In the genomic region with DNA sequence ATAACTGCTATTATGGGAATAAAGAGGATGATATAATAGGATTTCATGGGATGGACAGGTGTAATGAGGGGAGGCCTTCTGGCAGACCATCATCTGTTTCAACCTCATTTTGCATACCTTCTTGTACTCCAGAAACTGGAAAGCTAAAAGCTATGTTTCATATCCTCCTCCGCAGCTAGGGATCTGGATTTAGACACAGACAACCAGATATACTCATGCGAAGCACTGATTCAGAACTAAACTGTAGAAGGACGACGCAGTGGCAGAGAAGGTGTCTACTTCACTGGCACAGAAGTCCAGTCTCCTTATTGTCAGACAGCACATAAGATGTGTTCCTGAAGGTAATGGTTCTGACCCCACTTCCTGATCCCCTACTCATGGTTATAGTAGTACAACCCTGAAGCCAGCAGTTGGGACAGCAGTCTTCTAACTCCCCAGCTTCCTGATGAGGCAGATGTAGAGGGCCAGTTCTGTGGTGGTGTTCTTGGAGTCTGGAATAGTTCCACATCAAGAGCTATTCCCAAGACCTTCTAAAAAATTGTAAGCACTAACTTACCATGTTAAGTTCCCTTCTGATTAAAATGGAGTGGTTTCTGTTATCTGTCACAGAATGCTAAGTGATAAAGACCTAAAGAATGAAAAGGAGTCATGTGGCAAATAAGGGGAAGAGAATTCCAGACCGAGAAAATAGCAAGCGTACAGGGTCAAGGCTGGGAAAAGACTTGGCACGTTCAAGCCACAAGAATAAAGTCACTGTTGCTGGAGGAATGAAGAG, we compare ENCODE assay signal across 10 cellular contexts.
DNase-seq lines count a peak whose midpoint lies in the region; ATAC-seq and TF ChIP-seq lines count a peak whose summit lies in the region.
"Had no signal": no experiment of that assay in that cellular context is flagged by ENCODE, and none has a peak within 500 bp of the region (broad histone marks: within the 10 kb centered on the region; RNA-seq: fewer than 3 reads in every experiment).

No MANE protein-coding gene starts in this region.

- H3K4me1 Mint-ChIP-seq in GM23338 (peaks cover 36% of the 10 kb centered on the region), T-cell (peaks cover 0 to 2% (median 0%) of the 10 kb centered on the region in 3 donors)

- no peaks in the 10 kb centered on the region for H3K79me2 ChIP-seq in GM23338 (replicated peaks; ENCODE audit: insufficient read depth)

- no peaks in the 10 kb centered on the region for H3K27me3 ChIP-seq in GM23338 (ENCODE audit: insufficient read depth)

- ATAC-seq in GM18511 (IDR thresholded peaks at IDR 0.05; ENCODE audit: unreplicated experiment) (peak; percentile 50), GM23338 (no peak), HG03558 (IDR thresholded peaks at IDR 0.05; ENCODE audit: extremely low read depth, unreplicated experiment) (peak; percentile 31), T-cell (replicated peaks in 1 of 4) (no peak), Right ventricle myocardium inferior (no peak), mucosa of descending colon (no peak)
- ATAC-seq: activated CD8-positive, alpha-beta T cell treated with anti-CD3 and anti-CD28 coated beads, Interleukin-2, amount 10 ng/mL, durations not matched to agents 7 days and 5 days had no signal

- CTCF ChIA-PET in T-cell (lab: Charles Lee) = no interaction called here

- H3K4me1 ChIP-seq in GM23338 (ENCODE audit: insufficient read depth) = peaks cover 10% of the 10 kb centered on the region; the same call in 1 of the 2 replicates
- no peaks in the 10 kb centered on the region for H3K4me1 ChIP-seq in mucosa of descending colon (ENCODE audit: low read depth)

- no peaks in the 10 kb centered on the region for H3K36me3 ChIP-seq in GM23338 (ENCODE audit: insufficient read depth)
- H3K36me3 ChIP-seq in mucosa of descending colon (ENCODE audit: low read depth) = no peaks in the 10 kb centered on the region

- DNase-seq in GM23338 (ENCODE audit: low spot score) (no peak), fibroblast of villous mesenchyme (ENCODE audit: low read depth) (peak; percentile 20), T-cell (no peak), NOMO-1 (lab: John Stamatoyannopoulos, UW; ENCODE audit: unreplicated experiment in 2 of 2) (no peak), Right ventricle myocardium inferior (ENCODE audit: missing footprints) (no peak), mucosa of descending colon (no peak)
- DNase-seq: activated CD8-positive, alpha-beta T cell treated with anti-CD3 and anti-CD28 coated beads, Interleukin-2, amount 10 ng/mL, durations not matched to agents 7 days and 5 days; NCI-H2171 had no signal

- TF ChIP-seq CTCF in GM23338 (conservative IDR thresholded peaks at IDR 0.05; ENCODE audit: low read depth in 2 of 2) (no peak), fibroblast of villous mesenchyme (IDR thresholded peaks at IDR 0.05; ENCODE audit: insufficient read depth, low read depth, low read length) (no peak), mucosa of descending colon (IDR thresholded peaks at IDR 0.05) (no peak)

- H3K27ac Mint-ChIP-seq in GM23338 = peak overlapping the region; percentile 96
- H3K27ac Mint-ChIP-seq in T-cell = no peak overlapping the region
- H3K27ac Mint-ChIP-seq: activated CD8-positive, alpha-beta T cell treated with anti-CD3 and anti-CD28 coated beads, Interleukin-2, amount 10 ng/mL, durations not matched to agents 7 days and 5 days had no signal

- H3F3A ChIP-seq in GM23338 (replicated peaks; ENCODE audit: low read depth) = no peaks in the 10 kb centered on the region

- H3K9me3 Mint-ChIP-seq in GM23338 (peaks cover 8% of the 10 kb centered on the region; the same call in 2 of the 3 replicates), T-cell (peaks cover 0 to 7% (median 2%) of the 10 kb centered on the region in 3 donors)

- no peaks in the 10 kb centered on the region for H4K20me1 ChIP-seq in GM23338 (replicated peaks; ENCODE audit: insufficient read depth)

- H3K4me3 Mint-ChIP-seq in GM23338 (no peak overlapping the region), T-cell (no peak overlapping the region)
- H3K4me3 Mint-ChIP-seq: activated CD8-positive, alpha-beta T cell treated with anti-CD3 and anti-CD28 coated beads, Interleukin-2, amount 10 ng/mL, durations not matched to agents 7 days and 5 days had no signal

- no peaks in the 10 kb centered on the region for H3K9me3 ChIP-seq in mucosa of descending colon

- intact Hi-C loops in Right ventricle myocardium inferior (cut with DNase I) = no loop called here
- intact Hi-C loops in mucosa of descending colon (cut with DNase I, micrococcal nuclease) = no loop called here

- H3K9me2 ChIP-seq in GM23338 (ENCODE audit: insufficient read depth) = no peaks in the 10 kb centered on the region; the same call in 1 of the 2 replicates

- H3K4me3 ChIP-seq in GM23338 = no peak overlapping the region
- H3K4me3 ChIP-seq in fibroblast of villous mesenchyme (ENCODE audit: low read depth, low read length) = no peak overlapping the region
- H3K4me3 ChIP-seq in mucosa of descending colon = no peak overlapping the region

- no peak overlapping the region for H3K4me2 ChIP-seq in GM23338

- no peak overlapping the region for H3K27ac ChIP-seq in GM23338 (ENCODE audit: low read depth)

- no peak overlapping the region; the same call in 1 of the 2 replicates for H2AFZ ChIP-seq in GM23338

- POLR2A ChIA-PET in T-cell (lab: Charles Lee) = no interaction called here

- H3K36me3 Mint-ChIP-seq in GM23338 (ENCODE audit: low read depth) = peaks cover 11% of the 10 kb centered on the region; the same call in 2 of the 3 replicates
- H3K36me3 Mint-ChIP-seq in T-cell = no peaks in the 10 kb centered on the region

- no peaks in the 10 kb centered on the region for H3K27me3 Mint-ChIP-seq in GM23338 (ENCODE audit: insufficient read depth, low read depth, poor library complexity)
- no peaks in the 10 kb centered on the region for H3K27me3 Mint-ChIP-seq in T-cell

TF ChIP-seq in GM23338, 12 proteins besides CTCF, POLR2A, EP300 and RAD21 (continues in another document):
- TF ChIP-seq JUNB (IDR thresholded peaks at IDR 0.05; ENCODE audit: unreplicated experiment) (no peak), POLR2AphosphoS5 (IDR thresholded peaks at IDR 0.05; ENCODE audit: low read depth) (no peak), NANOG (IDR thresholded peaks at IDR 0.05; ENCODE audit: borderline replicate concordance) (no peak), ETS1 (IDR thresholded peaks at IDR 0.05) (no peak), EZH2 (IDR thresholded peaks at IDR 0.05; ENCODE audit: low read depth, unreplicated experiment) (no peak), REST (IDR thresholded peaks at IDR 0.05; ENCODE audit: unreplicated experiment) (no peak), ZNF114 (CRISPR knock-in tag; IDR thresholded peaks at IDR 0.05) (no peak), CREB1 (CRISPR knock-in tag; IDR thresholded peaks at IDR 0.05; ENCODE audit: low read depth) (no peak), ZNF331 (CRISPR knock-in tag; IDR thresholded peaks at IDR 0.05; ENCODE audit: low read depth) (no peak)

Comparison
In these comparisons a context has a peak if more than half of its experiments do, and no peak if none do; other contexts are left out.
1. ATAC-seq: peak in GM18511 (single experiment) and HG03558 (single experiment); none in GM23338 (single experiment), T-cell (0 of 4), Right ventricle myocardium inferior (single experiment) and mucosa of descending colon (single experiment).